Comparison of ENCODE assay signal across 16 cellular contexts in genomic region chr18:2736823-2737222, GRCh38.
DNase-seq lines count a peak whose midpoint lies in the region; ATAC-seq, FAIRE-seq and TF ChIP-seq lines count a peak whose summit lies in the region.
"Had no signal": no experiment of that assay in that cellular context is flagged by ENCODE, and none has a peak within 500 bp of the region (broad histone marks: within the 10 kb centered on the region; RNA-seq: fewer than 3 reads in every experiment).

No MANE protein-coding gene starts in this region.

- H3K4me1 ChIP-seq in Caco-2 (peaks cover 11% of the 10 kb centered on the region), IMR-90 (ENCODE audit: control insufficient read depth, insufficient read depth, low read length) (no peaks in the 10 kb centered on the region), GM12878 (ENCODE audit: control insufficient read depth, insufficient read depth, low read length) (no peaks in the 10 kb centered on the region)
- H3K4me1 ChIP-seq: BLaER1, HAP-1 had no signal

- H2BK15ac ChIP-seq in IMR-90 (ENCODE audit: low read depth, low read length), result no peak overlapping the region

- H3K27me3 Mint-ChIP-seq in Caco-2 (ENCODE audit: insufficient read depth, unreplicated experiment), result no peaks in the 10 kb centered on the region
- H3K27me3 Mint-ChIP-seq: CD4-positive, alpha-beta memory T cell had no signal

- in situ Hi-C loops in IMR-90 (cut with MboI; ENCODE audit: low sequenced_read_pairs) (no loop called here), GM12878 (cut with MboI) (no loop called here)

- CTCF ChIA-PET in Caco-2 (lab: Charles Lee), result no interaction called here
- CTCF ChIA-PET in IMR-90 (lab: Yijun Ruan, JAX), result no interaction called here
- CTCF ChIA-PET in GM12878 (lab: Yijun Ruan, JAX), result no interaction called here

- H3K27me3 ChIP-seq in Caco-2 (replicated peaks; ENCODE audit: control insufficient read depth, insufficient read depth, low read length) (no peaks in the 10 kb centered on the region), IMR-90 (ENCODE audit: control insufficient read depth, insufficient read depth, low read length) (no peaks in the 10 kb centered on the region), GM12878 (replicated peaks in 1 of 2; ENCODE audit: control insufficient read depth in 2 of 2, insufficient read depth in 2 of 2, low read length in 1 of 2) (no peaks in the 10 kb centered on the region)
- H3K27me3 ChIP-seq: BLaER1 had no signal

- no peak overlapping the region for H3K4me3 Mint-ChIP-seq in Caco-2 (ENCODE audit: unreplicated experiment)
- H3K4me3 Mint-ChIP-seq in stimulated activated effector memory CD8-positive, alpha-beta T cell treated with anti-CD3 and anti-CD28 coated beads, Interleukin-12 subunit alpha, Interleukin-12 subunit beta, amount 100 ng/mL, for 72 hours, result no peak overlapping the region
- H3K4me3 Mint-ChIP-seq: CD14-positive monocyte; CD4-positive, alpha-beta memory T cell had no signal

- H3K18ac ChIP-seq in IMR-90 (ENCODE audit: low read depth, low read length), result no peak overlapping the region

- TF ChIP-seq CTCF in Caco-2 (IDR thresholded peaks at IDR 0.05; ENCODE audit: insufficient read depth in 1 of 2, low read depth in 1 of 2, low read length in 1 of 2, severe bottlenecking in 1 of 2, unreplicated experiment in 1 of 2), result no peak
- TF ChIP-seq CTCF in IMR-90 (conservative IDR thresholded peaks at IDR 0.05; ENCODE audit: low read depth, low read length), result no peak
- TF ChIP-seq CTCF in GM12878 (IDR thresholded peaks at IDR 0.05 in 2 of 3, conservative IDR thresholded peaks at IDR 0.05 in 1 of 3; ENCODE audit: control insufficient read depth in 2 of 3, extremely low read depth in 1 of 3, insufficient read depth in 1 of 3, low read depth in 3 of 3, low read length in 3 of 3), result no peak

- H3K9ac ChIP-seq in IMR-90 (ENCODE audit: low read depth, low read length), result no peak overlapping the region
- H3K9ac ChIP-seq in GM12878 (ENCODE audit: control insufficient read depth, insufficient read depth, low read length), result no peak overlapping the region
- H3K9ac ChIP-seq: BLaER1, KMS-11 had no signal

- intact Hi-C loops in Caco-2 (cut with micrococcal nuclease; ENCODE audit: unreplicated experiment), result no loop called here
- intact Hi-C loops in IMR-90 (cut with micrococcal nuclease), result no loop called here
- intact Hi-C loops in GM12878 (cut with micrococcal nuclease; ENCODE audit: unreplicated experiment), result no loop called here
- intact Hi-C loops in Right ventricle myocardium superior (cut with DNase I), result no loop called here

- no peak overlapping the region for H2AK9ac ChIP-seq in IMR-90 (replicated peaks; ENCODE audit: low read depth, low read length, poor library complexity)

- TF ChIP-seq RAD21 in IMR-90 (IDR thresholded peaks at IDR 0.05; ENCODE audit: low read length), result no peak
- TF ChIP-seq RAD21 in GM12878 (IDR thresholded peaks at IDR 0.05; ENCODE audit: insufficient read depth, low read depth, low read length), result no peak

- RAD21 ChIA-PET in GM12878 (lab: Charles Lee; ENCODE audit: unreplicated experiment), result no interaction called here

- H2BK5ac ChIP-seq in IMR-90 (ENCODE audit: low read depth, low read length, poor library complexity, severe bottlenecking), result no peak overlapping the region

- no peak overlapping the region for H3K56ac ChIP-seq in IMR-90 (ENCODE audit: extremely low read depth, insufficient read depth, low read length)

- H3K36me3 ChIP-seq in Caco-2 (ENCODE audit: control insufficient read depth, insufficient read depth, low read length), result no peaks in the 10 kb centered on the region; the same call in 1 of the 2 replicates
- peaks cover 30% of the 10 kb centered on the region for H3K36me3 ChIP-seq in IMR-90 (ENCODE audit: control insufficient read depth, insufficient read depth, low read length)
- peaks cover 0 to 28% of the 10 kb centered on the region in 2 experiments; a peak in 3 of 4 replicates for H3K36me3 ChIP-seq in GM12878 (ENCODE audit: control insufficient read depth in 2 of 2, insufficient read depth in 2 of 2, low read length in 1 of 2)

- no peak overlapping the region for H2BK120ac ChIP-seq in IMR-90 (ENCODE audit: low read depth, low read length)

- dilution Hi-C loops in IMR-90 (cut with HindIII; ENCODE audit: low sequenced_read_pairs, unreplicated experiment), result no loop called here

- H4K20me1 ChIP-seq in IMR-90 (ENCODE audit: insufficient read depth, low read length) (no peaks in the 10 kb centered on the region), GM12878 (ENCODE audit: control insufficient read depth, insufficient read depth) (no peaks in the 10 kb centered on the region)
- H4K20me1 ChIP-seq: BLaER1 had no signal

- no peak overlapping the region for H2AFZ ChIP-seq in IMR-90 (replicated peaks; ENCODE audit: low read length, poor library complexity)
- H2AFZ ChIP-seq in GM12878 (ENCODE audit: control insufficient read depth, low read depth, low read length), result no peak overlapping the region

- H3K4me3 ChIP-seq in Caco-2 (ENCODE audit: low read depth, low read length) (no peak overlapping the region), IMR-90 (ENCODE audit: insufficient read depth, low read depth, low read length) (no peak overlapping the region), GM12878 (no peak overlapping the region)
- H3K4me3 ChIP-seq: BLaER1, HAP-1 had no signal

- no peak overlapping the region for H2BK20ac ChIP-seq in IMR-90 (ENCODE audit: low read depth, low read length)

- peaks cover 80% of the 10 kb centered on the region for H3K36me3 Mint-ChIP-seq in Caco-2 (ENCODE audit: insufficient read depth, unreplicated experiment)
- peaks cover 100% of the 10 kb centered on the region for H3K36me3 Mint-ChIP-seq in stimulated activated effector memory CD8-positive, alpha-beta T cell treated with anti-CD3 and anti-CD28 coated beads, Interleukin-12 subunit alpha, Interleukin-12 subunit beta, amount 100 ng/mL, for 72 hours

- H4K8ac ChIP-seq in IMR-90 (ENCODE audit: low read depth in 2 of 2, low read length in 2 of 2), result no peak overlapping the region

- no peak overlapping the region for H4K5ac ChIP-seq in IMR-90 (ENCODE audit: low read depth, low read length)

- peaks cover 4% of the 10 kb centered on the region in 2 experiments; a peak in 1 of 4 replicates for H3K79me1 ChIP-seq in IMR-90 (ENCODE audit: low read depth in 1 of 2, low read length in 2 of 2)

- H3K9me3 Mint-ChIP-seq in Caco-2 (ENCODE audit: unreplicated experiment), result no peaks in the 10 kb centered on the region
- H3K9me3 Mint-ChIP-seq in stimulated activated effector memory CD8-positive, alpha-beta T cell treated with anti-CD3 and anti-CD28 coated beads, Interleukin-12 subunit alpha, Interleukin-12 subunit beta, amount 100 ng/mL, for 72 hours, result no peaks in the 10 kb centered on the region
- H3K9me3 Mint-ChIP-seq: CD14-positive monocyte; CD4-positive, alpha-beta memory T cell had no signal

- no peak overlapping the region for H2AK5ac ChIP-seq in IMR-90 (ENCODE audit: low read depth, low read length)

- no peak overlapping the region for H3K4ac ChIP-seq in IMR-90 (ENCODE audit: low read depth, low read length)

- H3K27ac ChIP-seq in IMR-90 (ENCODE audit: insufficient read depth, low read length), result no peak overlapping the region
- no peak overlapping the region for H3K27ac ChIP-seq in GM12878 (ENCODE audit: control insufficient read depth, insufficient read depth)
- H3K27ac ChIP-seq: BLaER1, HL-60, KMS-11 had no signal

- no peak for TF ChIP-seq EP300 in GM12878 (IDR thresholded peaks at IDR 0.05; ENCODE audit: borderline replicate concordance in 1 of 2, control insufficient read depth in 1 of 2, low read depth in 2 of 2, low read length in 2 of 2)

- no peak overlapping the region for H4K91ac ChIP-seq in IMR-90 (ENCODE audit: insufficient read depth, low read depth, low read length)

- peaks cover 6% of the 10 kb centered on the region for H3K4me1 Mint-ChIP-seq in Caco-2 (ENCODE audit: low read depth, unreplicated experiment)
- no peaks in the 10 kb centered on the region for H3K4me1 Mint-ChIP-seq in stimulated activated effector memory CD8-positive, alpha-beta T cell treated with anti-CD3 and anti-CD28 coated beads, Interleukin-12 subunit alpha, Interleukin-12 subunit beta, amount 100 ng/mL, for 72 hours
- H3K4me1 Mint-ChIP-seq: CD14-positive monocyte had no signal

- H3K27ac Mint-ChIP-seq in Caco-2 (ENCODE audit: unreplicated experiment), result peak overlapping the region; percentile 36
- peak overlapping the region; percentile 40 for H3K27ac Mint-ChIP-seq in stimulated activated effector memory CD8-positive, alpha-beta T cell treated with anti-CD3 and anti-CD28 coated beads, Interleukin-12 subunit alpha, Interleukin-12 subunit beta, amount 100 ng/mL, for 72 hours

- no peaks in the 10 kb centered on the region for H3K9me1 ChIP-seq in IMR-90 (ENCODE audit: insufficient read depth, low read length)

- SMC1A ChIA-PET in GM12878 (lab: Charles Lee; ENCODE audit: uncharacterized antibody, unreplicated experiment), result interaction anchor here (0.6 to 1.1 kb wide), 2 partner anchors 20 to 58 kb away, joined by 3 read pairs; no protein-coding TSS in a partner anchor

- WGBS in IMR-90 (ENCODE audit: extremely low coverage in 2 of 2, insufficient read length in 1 of 2), 2 experiments, result no CpG with 5 or more reads among the region's 3 CpGs
- WGBS in GM12878 (ENCODE audit: insufficient coverage, insufficient replicate concordance, low lambda C conversion rate, missing lambda C conversion rate), result 57% methylated on average over 3 of the region's 3 CpGs

- no peak overlapping the region for H3K14ac ChIP-seq in IMR-90 (replicated peaks; ENCODE audit: low read depth, low read length)

- H3K79me2 ChIP-seq in GM12878 (ENCODE audit: control insufficient read depth, insufficient read depth, low read length), result no peaks in the 10 kb centered on the region

- no peak for FAIRE-seq in GM12878 (lab: Jason Lieb, UNC)
- FAIRE-seq: D721Med, G401.6 had no signal

- H3K23ac ChIP-seq in IMR-90 (ENCODE audit: low read depth, low read length), result no peak overlapping the region

- no peak for ATAC-seq in IMR-90 (ENCODE audit: low read depth)
- no peak for ATAC-seq in GM12878
- ATAC-seq in stimulated activated effector memory CD8-positive, alpha-beta T cell treated with anti-CD3 and anti-CD28 coated beads, Interleukin-12 subunit alpha, Interleukin-12 subunit beta, amount 100 ng/mL, for 72 hours, result no peak
- ATAC-seq in Right ventricle myocardium superior (ENCODE audit: poor library complexity), result no peak
- no peak for ATAC-seq in GM18858 (IDR thresholded peaks at IDR 0.05; ENCODE audit: unreplicated experiment)
- no peak for ATAC-seq in GM19452 (IDR thresholded peaks at IDR 0.05; ENCODE audit: unreplicated experiment)

- no TSS peak for BruUV-seq in Caco-2 (replicated peaks; lab: Mats Ljungman, UMichigan)
- BruUV-seq in IMR-90 (replicated peaks; lab: Mats Ljungman, UMichigan), result no TSS peak
- TSS peak; percentile 10 for BruUV-seq in GM12878 (replicated peaks; lab: Mats Ljungman, UMichigan)

- POLR2A ChIA-PET in Caco-2 (lab: Charles Lee), result interaction anchor here (0.6 kb wide), 1 partner anchor 54 kb away, joined by 3 read pairs; no protein-coding TSS in a partner anchor
- POLR2A ChIA-PET in IMR-90 (lab: Charles Lee; ENCODE audit: unreplicated experiment), result no interaction called here
- POLR2A ChIA-PET in GM12878 (lab: Charles Lee), result no interaction called here

- DNase-seq in Caco-2 (no peak), IMR-90 (no peak), GM12878 (ENCODE audit: low read depth, low spot score) (no peak), Right ventricle myocardium superior (no peak), NCI-H187 (lab: John Stamatoyannopoulos, UW) (no peak)
- no peak for DNase-seq in stimulated activated effector memory CD8-positive, alpha-beta T cell treated with anti-CD3 and anti-CD28 coated beads, Interleukin-12 subunit alpha, Interleukin-12 subunit beta, amount 100 ng/mL, for 72 hours (ENCODE audit: low spot score in 2 of 2)
- DNase-seq: CD4-positive, alpha-beta memory T cell had no signal

- H3K9me3 ChIP-seq in Caco-2 (no peaks in the 10 kb centered on the region), IMR-90 (ENCODE audit: control insufficient read depth, insufficient read depth, low read length) (no peaks in the 10 kb centered on the region), GM12878 (replicated peaks; ENCODE audit: control insufficient read depth, insufficient read depth, low read length) (no peaks in the 10 kb centered on the region)
- H3K9me3 ChIP-seq: BLaER1, HAP-1 had no signal

- no peak for TF ChIP-seq POLR2A in IMR-90 (IDR thresholded peaks at IDR 0.05; ENCODE audit: low read depth, low read length)
- TF ChIP-seq POLR2A in GM12878 (IDR thresholded peaks at IDR 0.05; ENCODE audit: low read depth, low read length), result no peak

- H3K4me2 ChIP-seq in IMR-90 (ENCODE audit: low read depth, low read length), result no peak overlapping the region
- H3K4me2 ChIP-seq in GM12878 (ENCODE audit: control insufficient read depth, insufficient read depth), result no peak overlapping the region
- H3K4me2 ChIP-seq: BLaER1, KMS-11 had no signal
